28 cellular contexts compared by ENCODE assay signal in the genomic region with DNA sequence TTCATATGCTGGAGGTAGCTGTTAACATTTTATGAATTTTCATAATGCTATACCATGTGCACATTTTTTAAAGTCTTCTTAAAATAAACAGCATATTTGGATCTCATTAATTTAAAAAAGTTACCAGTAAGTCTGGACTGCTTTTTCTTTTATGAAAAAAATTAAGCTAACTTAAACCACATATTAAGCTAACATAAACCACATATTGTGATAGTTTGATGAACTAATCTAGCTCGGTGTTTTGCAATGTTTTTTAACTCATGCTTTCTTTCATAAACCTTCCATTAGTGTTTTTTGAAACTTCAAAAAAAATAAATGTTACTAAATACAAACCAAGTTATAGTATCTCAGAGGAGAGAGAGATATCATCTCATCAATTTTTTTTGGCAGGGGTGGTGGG.
"Had no signal": no experiment of that assay in that cellular context is flagged by ENCODE, and none has a peak within 500 bp of the region (broad histone marks: within the 10 kb centered on the region; RNA-seq: fewer than 3 reads in every experiment).

No MANE protein-coding gene starts in this region.

- H3K27me3 ChIP-seq: foreskin keratinocyte, ovary, sigmoid colon, uterus had no signal

- DNase-seq: activated CD4-positive, alpha-beta memory T cell treated with anti-CD3 and anti-CD28 coated beads, Interleukin-2, amount 10 ng/mL, durations not matched to agents 7 days and 5 days; activated CD4-positive, alpha-beta T cell treated with anti-CD3 and anti-CD28 coated beads for 48 hours; activated CD8-positive, alpha-beta memory T cell treated with anti-CD3 and anti-CD28 coated beads, Interleukin-2, amount 50 U/mL, for 48 hours; activated gamma-delta T cell; activated naive CD4-positive, alpha-beta T cell treated with anti-CD3 and anti-CD28 coated beads, Interleukin-2, amount 10 ng/mL, durations not matched to agents 7 days and 5 days; activated naive CD8-positive, alpha-beta T cell treated with anti-CD3 and anti-CD28 coated beads, Interleukin-2, amount 10 ng/mL, durations not matched to agents 7 days and 5 days; activated T-cell treated with anti-CD3 and anti-CD28 coated beads, Interleukin-2, amount 50 U/mL, for 24 hours; amygdala; caudate nucleus; dermis blood vessel endothelial cell; effector CD4-positive, alpha-beta T cell; foreskin keratinocyte; islet precursor cell; left colon; mammary epithelial cell; ovary; sigmoid colon; stimulated activated CD4-positive, alpha-beta T cell treated with anti-CD3 and anti-CD28 coated beads, Interleukin-1b, Interleukin-23, amount 100 ng/mL, for 48 hours; stimulated activated CD4-positive, alpha-beta T cell treated with anti-CD3 and anti-CD28 coated beads, Interleukin-4, amount 100 ng/mL, for 4 hours; stimulated activated CD8-positive, alpha-beta memory T cell treated with anti-CD3 and anti-CD28 coated beads, Interleukin-4, amount 100 ng/mL, for 48 hours; stimulated activated naive CD8-positive, alpha-beta T cell treated with anti-CD3 and anti-CD28 coated beads, Interleukin-15, amount 100 ng/mL, for 72 hours; substantia nigra; T-helper 9 cell; uterus; WERI-Rb-1 had no signal

- H3K36me3 ChIP-seq: ovary, prostate gland, sigmoid colon, uterus, WERI-Rb-1 had no signal

- H3K4me1 ChIP-seq: prostate gland, uterus had no signal

- FAIRE-seq: TTC549 had no signal

- H3K4me3 ChIP-seq: ovary, prostate gland, sigmoid colon, smooth muscle cell, uterus had no signal

- H3K27ac ChIP-seq: foreskin keratinocyte, ovary, prostate gland, sigmoid colon, uterus, WERI-Rb-1 had no signal

- H3K9me3 ChIP-seq: ovary, prostate gland, uterus had no signal
